In the genomic region with DNA sequence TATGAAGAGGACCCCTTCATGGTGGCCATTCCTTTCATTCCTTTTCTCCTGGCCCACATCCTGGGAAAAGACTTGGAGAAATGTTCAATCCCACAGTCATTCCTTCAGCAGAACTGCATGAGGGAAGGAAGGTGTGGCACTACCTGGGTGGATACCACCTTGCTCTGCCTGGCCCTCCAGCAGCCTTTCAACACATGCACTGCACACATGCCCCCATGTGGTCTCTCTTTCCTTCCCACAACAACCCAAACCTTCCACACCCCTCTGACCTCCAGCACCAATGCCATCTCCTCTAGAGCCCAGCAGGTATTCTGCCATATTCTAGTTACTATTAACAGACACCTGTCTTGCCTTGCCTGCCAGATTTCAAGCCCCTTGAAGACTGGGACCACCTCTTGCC, we compare ENCODE assay signal across 17 cellular contexts.
"Had no signal": no experiment of that assay in that cellular context is flagged by ENCODE, and none has a peak within 500 bp of the region (broad histone marks: within the 10 kb centered on the region; RNA-seq: fewer than 3 reads in every experiment).

No MANE protein-coding gene starts in this region.

- ATAC-seq: left cardiac atrium had no signal

- H2AFZ ChIP-seq: hepatocyte had no signal

- H3K79me2 ChIP-seq: hepatocyte had no signal

- H3K4me3 ChIP-seq: hepatocyte, lung, thyroid gland had no signal

- H3K27me3 ChIP-seq: hepatocyte, thyroid gland had no signal

- DNase-seq: activated CD8-positive, alpha-beta memory T cell treated with anti-CD3 and anti-CD28 coated beads, Interleukin-2, amount 50 U/mL, for 4 hours; dermis blood vessel endothelial cell; effector memory CD4-positive, alpha-beta T cell; left cardiac atrium; nephron progenitor cell; occipital lobe; retina; stimulated activated CD4-positive, alpha-beta T cell treated with anti-CD3 and anti-CD28 coated beads, Interleukin-12 subunit alpha, Interleukin-12 subunit beta, amount 100 ng/mL, for 4 hours; stimulated activated CD4-positive, alpha-beta T cell treated with anti-CD3 and anti-CD28 coated beads, Interleukin-1b, Interleukin-23, amount 100 ng/mL, for 48 hours; stimulated activated CD8-positive, alpha-beta memory T cell treated with anti-CD3 and anti-CD28 coated beads, Interleukin-4, amount 100 ng/mL, for 48 hours; stimulated activated naive CD4-positive, alpha-beta T cell treated with Interleukin-2 at 50 U/mL for 16 hours; T-helper 2 cell; thyroid gland had no signal

- H3K9me3 Mint-ChIP-seq: mesothelial cell of epicardium, nephron progenitor cell had no signal

- H3K27ac Mint-ChIP-seq: mesothelial cell of epicardium, nephron progenitor cell had no signal

- H3K27ac ChIP-seq: hepatocyte had no signal

- H3K9me3 ChIP-seq: thyroid gland had no signal

- H3K4me1 Mint-ChIP-seq: nephron progenitor cell had no signal

- H3K4me3 Mint-ChIP-seq: mesothelial cell of epicardium, nephron progenitor cell had no signal

- H3K4me2 ChIP-seq: hepatocyte had no signal

- FAIRE-seq: islet of Langerhans had no signal
